In the genomic region with DNA sequence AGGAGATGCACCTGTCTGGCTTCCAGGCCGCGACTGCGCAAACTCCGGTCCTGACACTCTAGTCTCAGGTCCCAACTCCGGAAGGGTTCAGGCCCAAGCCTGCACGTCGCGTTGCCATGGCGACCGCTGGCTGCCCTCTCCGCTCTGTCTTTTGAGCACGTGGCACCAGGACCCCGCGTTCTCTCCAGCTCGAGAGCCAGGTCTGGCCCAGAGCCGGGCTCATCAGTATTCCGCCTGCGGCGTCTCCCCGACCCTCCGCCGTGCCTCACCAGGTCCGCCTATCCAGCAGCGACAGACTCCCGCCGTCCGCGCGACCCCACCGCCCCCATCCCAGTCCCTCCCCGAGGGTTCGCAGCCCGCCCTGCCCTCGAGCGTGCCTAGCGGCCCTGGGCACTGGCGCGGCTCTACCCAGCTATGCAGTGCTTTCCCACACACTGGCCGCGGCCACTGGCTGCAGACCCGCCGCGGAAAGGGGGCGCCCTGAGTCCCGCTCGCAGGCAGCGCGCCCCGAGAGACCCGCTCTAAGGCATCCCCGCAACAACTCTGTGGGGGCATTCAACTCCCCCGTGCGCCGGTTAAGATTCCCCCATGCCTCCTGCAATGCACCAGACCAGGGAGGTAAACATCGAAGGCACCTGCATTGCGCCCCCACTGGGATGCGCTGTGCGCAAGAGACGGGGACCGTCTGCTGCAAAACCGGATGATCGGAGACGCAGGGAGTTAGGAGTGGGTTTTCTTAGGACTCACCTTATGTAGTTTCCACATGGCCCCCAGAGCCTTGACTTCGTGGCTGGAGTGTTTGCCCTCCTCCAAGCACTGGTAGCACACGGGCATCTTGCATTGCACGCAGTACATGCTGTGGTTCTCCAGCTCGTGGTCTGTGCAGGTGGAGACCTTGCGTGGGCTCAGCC, we compare ENCODE assay signal across 8 cellular contexts. TPM values are rescaled to one million over a fixed set of nuclear protein-coding genes. Genes with fewer than 3 reads are reported as not detected.
A peak's percentile ranks its signal among the peaks of the same experiment; 100 is the strongest.
DNase-seq lines count a peak whose midpoint lies in the region; ATAC-seq and TF ChIP-seq lines count a peak whose summit lies in the region.

No MANE protein-coding gene starts in this region.

- H3K36me3 Mint-ChIP-seq in activated CD8-positive, alpha-beta T cell treated with anti-CD3 and anti-CD28 coated beads for 36 hours (ENCODE audit: low read depth): no peaks in the 10 kb centered on the region

- intact Hi-C loops in activated CD8-positive, alpha-beta T cell treated with anti-CD3 and anti-CD28 coated beads for 36 hours (cut with micrococcal nuclease): loop anchor here (10.0 kb wide), 1 partner anchor 141 kb away; no protein-coding TSS in a partner anchor

- H3K36me3 ChIP-seq in neural cell (ENCODE audit: insufficient read depth, low read length) (no peaks in the 10 kb centered on the region), thymus (ENCODE audit: control insufficient read depth, insufficient read depth) (no peaks in the 10 kb centered on the region)

- no peaks in the 10 kb centered on the region for H3K9me2 ChIP-seq in neural cell (ENCODE audit: insufficient read depth, low read length)

- no peak overlapping the region for H3K27ac Mint-ChIP-seq in activated CD8-positive, alpha-beta T cell treated with anti-CD3 and anti-CD28 coated beads for 36 hours

- H2AFZ ChIP-seq in neural cell (ENCODE audit: low read depth, low read length): peak overlapping the region; percentile 10

- CTCF ChIA-PET in activated CD8-positive, alpha-beta T cell treated with anti-CD3 and anti-CD28 coated beads for 36 hours (lab: Charles Lee): interaction anchor here (0.6 to 1.4 kb wide), 3 partner anchors 35 to 146 kb away, joined by 3 to 5 read pairs (median 3); partner anchors contain the start of gene TMX1

- TF ChIP-seq CTCF in GM12874 (IDR thresholded peaks at IDR 0.05; ENCODE audit: insufficient read depth, low read depth, low read length) (peak; percentile 28; the same call in 1 of the 2 replicates), epithelial cell of proximal tubule (conservative IDR thresholded peaks at IDR 0.05; ENCODE audit: low read depth, low read length) (peak; percentile 52), neural cell (IDR thresholded peaks at IDR 0.05; ENCODE audit: poor library complexity, severe bottlenecking) (peak; percentile 79), omental fat pad (IDR thresholded peaks at IDR 0.05) (no peak)
- peak; percentile 65 for TF ChIP-seq CTCF in activated CD8-positive, alpha-beta T cell treated with anti-CD3 and anti-CD28 coated beads for 36 hours (IDR thresholded peaks at IDR 0.05)

- TF ChIP-seq RAD21 in neural cell (conservative IDR thresholded peaks at IDR 0.05): peak; percentile 70

- H3K4me2 ChIP-seq in neural cell (ENCODE audit: low read length): peak overlapping the region; percentile 65

- 17% methylated on average over 68 of the region's 68 CpGs for WGBS in thymus

- H3K27me3 ChIP-seq in neural cell (ENCODE audit: insufficient read depth, low read depth, low read length) (peaks cover 5% of the 10 kb centered on the region), thymus (ENCODE audit: control insufficient read depth, insufficient read depth) (no peaks in the 10 kb centered on the region)

- peak; percentile 88 for DNase-seq in NCI-H2171 treated with DMSO at 0.1 percent for 48 hours (lab: John Stamatoyannopoulos, UW)
- DNase-seq in activated CD8-positive, alpha-beta T cell treated with anti-CD3 and anti-CD28 coated beads for 36 hours: peak; percentile 78
- DNase-seq in epithelial cell of proximal tubule (ENCODE audit: low read depth): no peak
- no peak for DNase-seq in omental fat pad (ENCODE audit: low spot score)

- H4K20me1 ChIP-seq in neural cell (ENCODE audit: insufficient read depth): no peaks in the 10 kb centered on the region

- peak overlapping the region; percentile 87 for H3K4me3 Mint-ChIP-seq in activated CD8-positive, alpha-beta T cell treated with anti-CD3 and anti-CD28 coated beads for 36 hours

- TF ChIP-seq EP300 in neural cell (conservative IDR thresholded peaks at IDR 0.05; ENCODE audit: poor library complexity, severe bottlenecking): no peak

- peak; percentile 10 for ATAC-seq in activated CD8-positive, alpha-beta T cell treated with anti-CD3 and anti-CD28 coated beads for 36 hours
- ATAC-seq in omental fat pad (ENCODE audit: low FRiP score) (no peak), HG03280 (IDR thresholded peaks at IDR 0.05; ENCODE audit: unreplicated experiment) (no peak)

- H3K4me1 ChIP-seq in thymus (ENCODE audit: control insufficient read depth, insufficient read depth, low read length): no peaks in the 10 kb centered on the region

- H3K27me3 Mint-ChIP-seq in activated CD8-positive, alpha-beta T cell treated with anti-CD3 and anti-CD28 coated beads for 36 hours: peaks cover 6% of the 10 kb centered on the region

- H3K9ac ChIP-seq in neural cell (ENCODE audit: low read length): peak overlapping the region; percentile 87

- peaks cover 6% of the 10 kb centered on the region for H3F3A ChIP-seq in neural cell (ENCODE audit: insufficient read depth, low read length, poor library complexity, severe bottlenecking)

- H3K4me1 Mint-ChIP-seq in activated CD8-positive, alpha-beta T cell treated with anti-CD3 and anti-CD28 coated beads for 36 hours (ENCODE audit: low read depth): peaks cover 17% of the 10 kb centered on the region

- H3K9me3 ChIP-seq in neural cell (ENCODE audit: low read length): no peaks in the 10 kb centered on the region
- H3K9me3 ChIP-seq in thymus (ENCODE audit: control insufficient read depth): no peaks in the 10 kb centered on the region

- H3K4me3 ChIP-seq in epithelial cell of proximal tubule (ENCODE audit: low read depth, low read length) (peak overlapping the region; percentile 69), neural cell (ENCODE audit: low read length) (peak overlapping the region; percentile 80), thymus (ENCODE audit: low read length) (peak overlapping the region; percentile 62)

- no peaks in the 10 kb centered on the region for H3K9me3 Mint-ChIP-seq in activated CD8-positive, alpha-beta T cell treated with anti-CD3 and anti-CD28 coated beads for 36 hours

- H3K79me2 ChIP-seq in neural cell (replicated peaks; ENCODE audit: insufficient read depth, low read length): peaks cover 8% of the 10 kb centered on the region

- POLR2A ChIA-PET in activated CD8-positive, alpha-beta T cell treated with anti-CD3 and anti-CD28 coated beads for 36 hours (lab: Charles Lee): interaction anchor here (2.3 to 2.5 kb wide), 2 partner anchors 9 to 147 kb away, joined by 12 to 13 read pairs; partner anchors contain the start of gene TMX1

- H3K27ac ChIP-seq in neural cell (ENCODE audit: low read length) (no peak overlapping the region), thymus (ENCODE audit: low read depth) (no peak overlapping the region)

TF ChIP-seq in neural cell, 6 proteins besides CTCF, POLR2A, EP300 and RAD21:
- TF ChIP-seq SMC3 (conservative IDR thresholded peaks at IDR 0.05; ENCODE audit: poor library complexity): peak; percentile 75
- TF ChIP-seq POLR2AphosphoS5 (IDR thresholded peaks at IDR 0.05): no peak
- no peak for TF ChIP-seq TAF1 (IDR thresholded peaks at IDR 0.05; ENCODE audit: low read depth)
- peak; percentile 47 for TF ChIP-seq MXI1 (conservative IDR thresholded peaks at IDR 0.05; ENCODE audit: poor library complexity, severe bottlenecking)
TF ChIP-seq in neural cell: peak in this region for 2.

RNA-seq across cellular contexts. Expression of gene TRIM9, which starts 1.3 kb away (rescaled TPM):
- total RNA-seq in activated CD8-positive, alpha-beta T cell treated with anti-CD3 and anti-CD28 coated beads for 36 hours: 1 to 10 TPM; 6.5 to 7.2 TPM
- 0.36 and 0.69 TPM in 2 replicates for total RNA-seq in epithelial cell of proximal tubule
- polyA plus RNA-seq in neural cell: 15.9 and 18.9 TPM in 2 replicates
- polyA minus RNA-seq in neural cell: 21.3 and 21.9 TPM in 2 replicates
- 1.8 TPM for polyA plus RNA-seq in thymus
- total RNA-seq in omental fat pad: 1 to 10 TPM; 1.1 to 4.8 (median 2.8) TPM

Comparison
In these comparisons a context has a peak if more than half of its experiments do, and no peak if none do; other contexts are left out.
1. CTCF ChIP-seq: peak in GM12874 (single experiment), activated CD8-positive, alpha-beta T cell treated with anti-CD3 and anti-CD28 coated beads for 36 hours (single experiment), epithelial cell of proximal tubule (single experiment) and neural cell (single experiment); none in omental fat pad (0 of 3).
2. DNase-seq: peak in NCI-H2171 treated with DMSO at 0.1 percent for 48 hours (single experiment) and activated CD8-positive, alpha-beta T cell treated with anti-CD3 and anti-CD28 coated beads for 36 hours (single experiment); none in epithelial cell of proximal tubule (single experiment) and omental fat pad (single experiment).
3. Peak in every context shown above with its lines, with median percentiles within 50 percentile points of each other: H3K4me3 ChIP-seq.